ENCODE assay signal across 29 cellular contexts in the genomic region with DNA sequence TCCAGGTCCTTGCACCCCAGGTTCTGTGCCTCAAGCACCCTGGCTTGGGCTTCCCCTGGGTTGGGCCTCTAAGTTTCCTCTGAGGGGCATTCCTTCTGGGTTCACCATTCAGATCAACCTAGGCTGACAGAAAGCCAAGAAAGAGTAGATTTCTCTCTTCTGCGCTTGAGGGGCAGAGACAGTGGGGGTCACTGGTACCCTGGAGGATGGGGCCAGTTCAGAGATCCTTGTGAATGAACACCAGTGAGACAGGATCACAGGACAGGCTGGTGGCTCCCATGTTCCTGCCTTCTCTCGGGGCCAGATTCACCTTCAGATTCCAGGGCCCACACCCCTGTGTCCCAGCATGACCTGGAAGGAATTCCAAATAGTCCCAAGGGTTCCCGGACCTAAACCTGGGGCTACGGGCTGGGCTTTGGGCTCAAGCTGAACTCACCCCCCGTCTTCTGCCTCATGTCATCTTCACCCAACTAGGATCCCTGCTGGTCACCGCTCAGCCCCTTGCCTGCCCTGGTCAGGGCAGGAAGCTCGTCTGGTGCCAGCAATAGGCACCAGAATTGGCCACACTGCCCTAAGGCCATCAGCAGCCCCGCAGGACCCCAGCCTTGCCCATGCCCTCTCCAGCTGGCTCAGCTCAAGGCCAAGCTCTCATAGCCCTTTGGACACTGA.
"Had no signal": no experiment of that assay in that cellular context is flagged by ENCODE, and none has a peak within 500 bp of the region (broad histone marks: within the 10 kb centered on the region; RNA-seq: fewer than 3 reads in every experiment).

No MANE protein-coding gene starts in this region.

- H3K36me3 ChIP-seq: colonic mucosa, esophagus squamous epithelium, heart right ventricle, lower lobe of right lung, prostate gland, right atrium auricular region, suprapubic skin, transverse colon, upper lobe of right lung, uterus had no signal

- H3K9ac ChIP-seq: parathyroid adenoma had no signal

- ATAC-seq: left ventricle myocardium superior; lower lobe of right lung; naive thymus-derived CD8-positive, alpha-beta T cell; sciatic nerve; stimulated activated naive CD8-positive, alpha-beta T cell treated with anti-CD3 and anti-CD28 coated beads, Interleukin-15, amount 100 ng/mL, for 72 hours; upper lobe of right lung had no signal

- H3K9me3 ChIP-seq: colonic mucosa, esophagus squamous epithelium, heart right ventricle, lower lobe of right lung, prostate gland, right atrium auricular region, suprapubic skin, transverse colon, upper lobe of right lung, uterus had no signal

- H3K9me3 Mint-ChIP-seq: dendritic cell treated with granulocyte-macrophage colony-stimulating factor and Interleukin-4, amounts not matched to agents 40 ng/mL and 50 ng/mL, for 4 days; immature natural killer cell; naive thymus-derived CD8-positive, alpha-beta T cell; nephron progenitor cell; stimulated activated naive CD8-positive, alpha-beta T cell treated with anti-CD3 and anti-CD28 coated beads, Interleukin-15, amount 100 ng/mL, for 72 hours had no signal

- H3K79me2 ChIP-seq: parathyroid adenoma had no signal

- H3K4me3 Mint-ChIP-seq: dendritic cell treated with granulocyte-macrophage colony-stimulating factor and Interleukin-4, amounts not matched to agents 40 ng/mL and 50 ng/mL, for 4 days; immature natural killer cell; naive thymus-derived CD8-positive, alpha-beta T cell; nephron progenitor cell; stimulated activated naive CD8-positive, alpha-beta T cell treated with anti-CD3 and anti-CD28 coated beads, Interleukin-15, amount 100 ng/mL, for 72 hours had no signal

- H3K27ac Mint-ChIP-seq: dendritic cell treated with granulocyte-macrophage colony-stimulating factor and Interleukin-4, amounts not matched to agents 40 ng/mL and 50 ng/mL, for 4 days; immature natural killer cell; naive thymus-derived CD8-positive, alpha-beta T cell; nephron progenitor cell; stimulated activated naive CD8-positive, alpha-beta T cell treated with anti-CD3 and anti-CD28 coated beads, Interleukin-15, amount 100 ng/mL, for 72 hours had no signal

- DNase-seq: colonic mucosa; effector CD8-positive, alpha-beta T cell; esophagus squamous epithelium; foreskin melanocyte; glutamatergic neuron; heart right ventricle; hippocampal formation; immature natural killer cell; islet precursor cell; left ventricle myocardium superior; lower lobe of right lung; naive thymus-derived CD8-positive, alpha-beta T cell; stimulated activated CD4-positive, alpha-beta T cell treated with anti-CD3 and anti-CD28 coated beads, Interleukin-12 subunit alpha, Interleukin-12 subunit beta, amount 100 ng/mL, for 4 hours; stimulated activated CD4-positive, alpha-beta T cell treated with anti-CD3 and anti-CD28 coated beads, Interleukin-1b, Interleukin-23, amount 100 ng/mL, for 48 hours; stimulated activated CD4-positive, alpha-beta T cell treated with anti-CD3 and anti-CD28 coated beads, Interleukin-4, amount 100 ng/mL, for 1 hour; stimulated activated CD8-positive, alpha-beta memory T cell treated with anti-CD3 and anti-CD28 coated beads, Interleukin-4, amount 100 ng/mL, for 48 hours; stimulated activated naive CD4-positive, alpha-beta T cell; stimulated activated naive CD8-positive, alpha-beta T cell treated with anti-CD3 and anti-CD28 coated beads, Interleukin-15, amount 100 ng/mL, for 72 hours; transverse colon; upper lobe of right lung; uterus had no signal

- H3K27me3 ChIP-seq: colonic mucosa, right atrium auricular region, transverse colon, uterus had no signal

- H3K4me2 ChIP-seq: smooth muscle cell had no signal

- H3K36me3 Mint-ChIP-seq: immature natural killer cell; naive thymus-derived CD8-positive, alpha-beta T cell had no signal

- H3K27ac ChIP-seq: colonic mucosa, esophagus squamous epithelium, heart right ventricle, lower lobe of right lung, parathyroid adenoma, prostate gland, right atrium auricular region, suprapubic skin, transverse colon, upper lobe of right lung, uterus had no signal

- H3K4me1 ChIP-seq: colonic mucosa, esophagus squamous epithelium, heart right ventricle, lower lobe of right lung, parathyroid adenoma, prostate gland, right atrium auricular region, suprapubic skin, transverse colon, upper lobe of right lung, uterus had no signal

- H2AFZ ChIP-seq: parathyroid adenoma had no signal

- H3K4me1 Mint-ChIP-seq: immature natural killer cell; naive thymus-derived CD8-positive, alpha-beta T cell; stimulated activated naive CD8-positive, alpha-beta T cell treated with anti-CD3 and anti-CD28 coated beads, Interleukin-15, amount 100 ng/mL, for 72 hours had no signal

- H3K4me3 ChIP-seq: colonic mucosa, esophagus squamous epithelium, heart right ventricle, lower lobe of right lung, prostate gland, right atrium auricular region, smooth muscle cell, suprapubic skin, transverse colon, upper lobe of right lung, uterus had no signal
